In the genomic region with DNA sequence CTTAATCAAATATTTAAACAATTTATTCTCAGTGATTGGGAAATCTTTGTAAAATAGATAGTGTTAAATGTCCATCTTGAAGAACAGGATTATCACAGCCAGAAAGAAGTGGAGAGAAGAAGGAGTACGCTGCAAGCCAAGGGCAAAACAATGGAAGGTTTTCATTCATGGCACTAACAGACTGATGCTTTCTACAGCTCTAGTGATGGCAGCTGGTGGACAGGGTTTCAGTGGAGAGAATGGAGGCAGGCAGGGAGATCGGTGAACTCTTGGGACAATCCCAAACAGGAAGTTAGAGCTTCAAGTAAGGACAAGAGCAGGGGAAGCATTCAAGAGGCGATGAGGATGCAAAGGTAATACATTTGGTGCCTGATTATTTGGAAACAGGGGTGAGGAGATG, we compare ENCODE assay signal across 23 cellular contexts.
"Had no signal": no experiment of that assay in that cellular context is flagged by ENCODE, and none has a peak within 500 bp of the region (broad histone marks: within the 10 kb centered on the region; RNA-seq: fewer than 3 reads in every experiment).

No MANE protein-coding gene starts in this region.

- H3K27ac ChIP-seq: skin epidermis, suprapubic skin, tibial artery, upper lobe of right lung had no signal

- H3K4me1 ChIP-seq: suprapubic skin, tibial artery, upper lobe of right lung had no signal

- H3K36me3 ChIP-seq: suprapubic skin, tibial artery, upper lobe of right lung had no signal

- H3K4me3 Mint-ChIP-seq: activated CD4-positive, alpha-beta T cell treated with anti-CD3 and anti-CD28 coated beads for 36 hours; activated naive CD8-positive, alpha-beta T cell; activated T-cell treated with anti-CD3 and anti-CD28 coated beads, Interleukin-2, amount 50 U/mL, for 72 hours; stimulated activated naive CD8-positive, alpha-beta T cell treated with anti-CD3 and anti-CD28 coated beads, Interleukin-15, amount 100 ng/mL, for 72 hours had no signal

- H3K27me3 ChIP-seq: suprapubic skin, tibial artery, upper lobe of right lung had no signal

- H3K4me3 ChIP-seq: skin epidermis, suprapubic skin, tibial artery, upper lobe of right lung had no signal

- H3K9me3 ChIP-seq: suprapubic skin, tibial artery, upper lobe of right lung had no signal

- H3K27ac Mint-ChIP-seq: activated CD4-positive, alpha-beta T cell treated with anti-CD3 and anti-CD28 coated beads for 36 hours; activated naive CD8-positive, alpha-beta T cell; activated T-cell treated with anti-CD3 and anti-CD28 coated beads, Interleukin-2, amount 50 U/mL, for 72 hours; progenitor cell of endocrine pancreas; stimulated activated naive CD8-positive, alpha-beta T cell treated with anti-CD3 and anti-CD28 coated beads, Interleukin-15, amount 100 ng/mL, for 72 hours had no signal

- ATAC-seq: activated CD4-positive, alpha-beta T cell treated with anti-CD3 and anti-CD28 coated beads for 36 hours; activated T-cell treated with anti-CD3 and anti-CD28 coated beads, Interleukin-2, amount 50 U/mL, for 72 hours; left ventricle myocardium superior; naive thymus-derived CD8-positive, alpha-beta T cell; sciatic nerve; stimulated activated naive CD8-positive, alpha-beta T cell treated with anti-CD3 and anti-CD28 coated beads, Interleukin-15, amount 100 ng/mL, for 72 hours; upper lobe of right lung had no signal

- H3K27me3 Mint-ChIP-seq: activated CD4-positive, alpha-beta T cell treated with anti-CD3 and anti-CD28 coated beads for 36 hours; activated naive CD8-positive, alpha-beta T cell; naive thymus-derived CD8-positive, alpha-beta T cell; progenitor cell of endocrine pancreas; stimulated activated naive CD8-positive, alpha-beta T cell treated with anti-CD3 and anti-CD28 coated beads, Interleukin-15, amount 100 ng/mL, for 72 hours had no signal

- DNase-seq: activated CD4-positive, alpha-beta T cell treated with anti-CD3 and anti-CD28 coated beads for 36 hours; activated CD4-positive, CD25-positive, alpha-beta regulatory T cell; activated naive CD4-positive, alpha-beta T cell treated with Interleukin-2 at 50 U/mL for 16 hours; activated T-cell treated with anti-CD3 and anti-CD28 coated beads for 4 hours; activated T-cell treated with anti-CD3 and anti-CD28 coated beads, Interleukin-2, amount 50 U/mL, for 72 hours; dermis blood vessel endothelial cell; effector CD8-positive, alpha-beta T cell; glutamatergic neuron; islet precursor cell; left ventricle myocardium superior; naive thymus-derived CD8-positive, alpha-beta T cell; retina; stimulated activated CD4-positive, alpha-beta T cell treated with anti-CD3 and anti-CD28 coated beads, Interleukin-12 subunit alpha, Interleukin-12 subunit beta, amount 100 ng/mL, for 4 hours; stimulated activated CD4-positive, alpha-beta T cell treated with anti-CD3 and anti-CD28 coated beads, Interleukin-4, amount 100 ng/mL, for 1 hour; stimulated activated naive CD8-positive, alpha-beta T cell treated with anti-CD3 and anti-CD28 coated beads, Interleukin-15, amount 100 ng/mL, for 72 hours; SW 1271; tibial artery; upper lobe of right lung had no signal
